ENCODE assay signal across 8 cellular contexts in genomic region chr6:44219815-44220784, GRCh38. TPM values are rescaled to one million over a fixed set of nuclear protein-coding genes. Genes with fewer than 3 reads are reported as not detected.
A peak's percentile ranks its signal among the peaks of the same experiment; 100 is the strongest.
DNase-seq lines count a peak whose midpoint lies in the region; ATAC-seq and TF ChIP-seq lines count a peak whose summit lies in the region.

No MANE protein-coding gene starts in this region.

- in situ Hi-C loops in GM13976 (cut with MboI; ENCODE audit: low sequenced_read_pairs, unreplicated experiment), result no loop called here

- peaks cover 39% of the 10 kb centered on the region for H3K4me1 Mint-ChIP-seq in activated B cell treated with CpG ODN at 0.5 μM for 24 hours

- H3K4me3 ChIP-seq in iPS-18c (ENCODE audit: insufficient read depth, low read depth, low read length) (peak overlapping the region; percentile 28; the same call in 1 of the 2 replicates), skin epidermis (peak overlapping the region; percentile 25 to 44 (median 36))

- H3K27me3 Mint-ChIP-seq in activated B cell treated with CpG ODN at 0.5 μM for 24 hours, result no peaks in the 10 kb centered on the region

- no peaks in the 10 kb centered on the region for H3K9me3 ChIP-seq in iPS-18c (ENCODE audit: control insufficient read depth, insufficient read depth, low read length)

- peak; percentile 9 for TF ChIP-seq CTCF in GM13976 (IDR thresholded peaks at IDR 0.05; ENCODE audit: borderline replicate concordance, control extremely low read depth, extremely low read depth, insufficient read depth, missing control alignments)
- TF ChIP-seq CTCF in activated B cell treated with CpG ODN at 0.5 μM for 24 hours (IDR thresholded peaks at IDR 0.05), result no peak

- POLR2A ChIA-PET in activated B cell treated with CpG ODN at 0.5 μM for 24 hours (lab: Charles Lee), result interaction anchor here (0.7 to 1.7 kb wide), 7 partner anchors 17 to 1019 kb away, joined by 4 to 11 read pairs (median 6); partner anchors contain the start of genes HSP90AB1 and SLC35B2

- peak; percentile 1 for ATAC-seq in activated B cell treated with CpG ODN at 0.5 μM for 24 hours (ENCODE audit: low read depth)

- no peaks in the 10 kb centered on the region for H3K9me3 Mint-ChIP-seq in activated B cell treated with CpG ODN at 0.5 μM for 24 hours

- intact Hi-C loops in activated B cell treated with CpG ODN at 0.5 μM for 24 hours (cut with micrococcal nuclease), result loop anchor here (1.0 to 5.0 kb wide), 3 partner anchors 93 to 167 kb away; partner anchors contain the start of genes CDC5L, MRPL14 and TMEM63B

- CTCF ChIA-PET in activated B cell treated with CpG ODN at 0.5 μM for 24 hours (lab: Charles Lee), result interaction anchor here (0.7 kb wide), 1 partner anchor 17 kb away, joined by 4 read pairs; no protein-coding TSS in a partner anchor

- peak overlapping the region; percentile 80 for H3K4me3 Mint-ChIP-seq in activated B cell treated with CpG ODN at 0.5 μM for 24 hours

- peak overlapping the region in 20 of 21 experiments; percentile 6 to 91 (median 72) for H3K27ac ChIP-seq in skin epidermis

- DNase-seq in GM13976 (ENCODE audit: low spot score) (no peak), activated B cell treated with CpG ODN at 0.5 μM for 24 hours (no peak), middle frontal gyrus (ENCODE audit: extremely low spot score, low spot score) (no peak), NCI-H2227 treated with DMSO at 0.1 percent for 48 hours (lab: John Stamatoyannopoulos, UW) (no peak), NOMO-1 treated with DMSO at 0.1 percent for 48 hours (lab: John Stamatoyannopoulos, UW; ENCODE audit: unreplicated experiment) (no peak)
- no peak for DNase-seq in stimulated activated CD4-positive, alpha-beta T cell treated with anti-CD3 and anti-CD28 coated beads, Interleukin-4, amount 100 ng/mL, for 24 hours

- H3K36me3 Mint-ChIP-seq in activated B cell treated with CpG ODN at 0.5 μM for 24 hours (ENCODE audit: low read depth), result no peaks in the 10 kb centered on the region

- no peak overlapping the region for H3K27ac Mint-ChIP-seq in activated B cell treated with CpG ODN at 0.5 μM for 24 hours

RNA-seq across cellular contexts. Expression of gene SLC29A1, which starts 3.3 kb away (rescaled TPM):
- total RNA-seq in activated B cell treated with CpG ODN at 0.5 μM for 24 hours, result 15.0 and 17.3 TPM in 2 replicates

RNA-seq across cellular contexts. Expression of gene MYMX, which starts 3.4 kb away (rescaled TPM):
- total RNA-seq in activated B cell treated with CpG ODN at 0.5 μM for 24 hours, result not detected in 2 replicates

RNA-seq across cellular contexts. Expression of gene HSP90AB1, which starts 26.8 kb away (rescaled TPM):
- total RNA-seq in activated B cell treated with CpG ODN at 0.5 μM for 24 hours, result 1,222 and 1,311 TPM in 2 replicates

RNA-seq across cellular contexts. Expression of gene SLC35B2, which starts 37.2 kb away (rescaled TPM):
- total RNA-seq in activated B cell treated with CpG ODN at 0.5 μM for 24 hours, result 27.0 and 29.1 TPM in 2 replicates

RNA-seq across cellular contexts. Expression of gene NFKBIE, which starts 45.3 kb away (rescaled TPM):
- total RNA-seq in activated B cell treated with CpG ODN at 0.5 μM for 24 hours, result 94.7 and 99.2 TPM in 2 replicates
